ENCODE assay signal across 12 cellular contexts in the genomic region with DNA sequence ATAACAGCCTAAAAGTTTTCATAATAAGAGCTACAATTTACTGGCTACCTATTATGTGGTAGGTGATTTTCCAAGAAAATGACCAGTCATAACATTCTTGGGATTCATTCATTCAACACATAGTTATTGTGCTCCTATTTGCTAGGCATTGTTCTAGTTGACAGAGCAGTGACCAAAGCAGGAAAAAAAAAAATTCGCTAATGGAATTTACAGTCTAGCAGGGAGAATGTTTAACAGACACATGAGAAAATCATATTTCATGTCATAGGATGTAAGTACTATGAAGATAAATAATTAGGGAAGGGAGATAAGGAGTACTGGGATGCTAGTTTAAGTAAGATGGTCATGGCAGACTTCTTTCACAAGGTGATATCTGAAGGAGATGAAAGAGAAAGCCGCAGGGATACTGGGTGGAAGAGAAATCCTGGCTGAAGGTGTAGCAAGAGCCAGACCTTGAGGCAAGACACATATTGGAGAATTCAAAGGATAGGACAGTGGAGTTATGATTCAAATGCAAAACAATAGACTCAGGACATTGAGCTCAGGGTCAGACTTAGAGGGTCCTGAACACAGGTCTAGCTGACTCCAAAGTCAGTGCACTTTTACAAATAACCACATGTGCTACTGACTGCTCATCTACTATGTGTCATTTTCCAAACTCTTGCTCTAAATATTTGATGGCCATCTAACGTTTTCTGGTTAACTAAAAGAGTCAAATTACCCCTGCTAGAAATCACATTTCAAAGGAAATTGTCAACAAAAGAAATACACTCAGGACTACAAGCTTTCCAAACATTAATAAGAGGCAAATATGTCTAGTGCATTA. TPM values are rescaled to one million over a fixed set of nuclear protein-coding genes. Genes with fewer than 3 reads are reported as not detected.
A peak's percentile ranks its signal among the peaks of the same experiment; 100 is the strongest.
DNase-seq lines count a peak whose midpoint lies in the region; ATAC-seq and TF ChIP-seq lines count a peak whose summit lies in the region.
"Had no signal": no experiment of that assay in that cellular context is flagged by ENCODE, and none has a peak within 500 bp of the region (broad histone marks: within the 10 kb centered on the region; RNA-seq: fewer than 3 reads in every experiment).

No MANE protein-coding gene starts in this region.

- no peak for TF ChIP-seq CTCF in fibroblast of mammary gland (conservative IDR thresholded peaks at IDR 0.05; ENCODE audit: control insufficient read depth, insufficient read depth, low read depth, low read length)
- TF ChIP-seq CTCF in psoas muscle (IDR thresholded peaks at IDR 0.05), result no peak

- H3K36me3 ChIP-seq in psoas muscle (ENCODE audit: insufficient read depth in 1 of 2, low read depth in 1 of 2), result no peaks in the 10 kb centered on the region

- peaks cover 12% of the 10 kb centered on the region for H3K4me1 ChIP-seq in psoas muscle

- peaks cover 6% of the 10 kb centered on the region for H3K9me3 ChIP-seq in psoas muscle

- peak; percentile 30 for ATAC-seq in GM21723 (IDR thresholded peaks at IDR 0.05; ENCODE audit: unreplicated experiment)
- peak; percentile 35 for ATAC-seq in SK-N-SH treated with all-trans-retinoic acid at 6 μM for 48 hours
- ATAC-seq in psoas muscle, result peak in 1 of 4 donors; percentile 50
- no peak for ATAC-seq in HG03159 (IDR thresholded peaks at IDR 0.05; ENCODE audit: unreplicated experiment)
- ATAC-seq in Right ventricle myocardium superior (ENCODE audit: poor library complexity), result no peak
- ATAC-seq in HG03378 (IDR thresholded peaks at IDR 0.05; ENCODE audit: unreplicated experiment), result no peak

- peak; percentile 24 for DNase-seq in fibroblast of mammary gland (ENCODE audit: low read depth)
- no peak for DNase-seq in psoas muscle
- DNase-seq in Right ventricle myocardium superior, result no peak
- DNase-seq in NCI-H1694 treated with DMSO at 0.1 percent for 48 hours (lab: John Stamatoyannopoulos, UW), result no peak
- DNase-seq: glutamatergic neuron, NCI-H1436, NCI-H446 treated with DMSO at 0.1 percent for 48 hours had no signal

- H3K4me3 ChIP-seq in fibroblast of mammary gland (ENCODE audit: control insufficient read depth, low read depth, low read length) (no peak overlapping the region), psoas muscle (peak overlapping the region; percentile 59)
- H3K4me3 ChIP-seq: smooth muscle cell had no signal

- no peaks in the 10 kb centered on the region for H3K27me3 ChIP-seq in psoas muscle (ENCODE audit: insufficient read depth in 3 of 3, low read length in 2 of 3)

- intact Hi-C loops in psoas muscle (cut with DNase I), result loop anchor here (2.0 to 5.0 kb wide), 4 partner anchors 191 to 393 kb away; no protein-coding TSS in a partner anchor
- intact Hi-C loops in Right ventricle myocardium superior (cut with DNase I), result loop anchor here (2.0 to 5.0 kb wide), 2 partner anchors 189 to 393 kb away; no protein-coding TSS in a partner anchor

- 40 to 51% (median 49%) methylated on average over 3 of the region's 3 CpGs for WGBS in psoas muscle, 3 donors

- H3K27ac ChIP-seq in psoas muscle, result no peak overlapping the region

TF ChIP-seq in SK-N-SH treated with all-trans-retinoic acid at 6 μM for 48 hours, 23 proteins besides CTCF, POLR2A, EP300 and RAD21:
- TF ChIP-seq ISL1 (CRISPR knock-in tag; IDR thresholded peaks at IDR 0.05), result 0 out of 2 replicates have a peak, but pooled peaks have one; percentile 11
- no peak for TF ChIP-seq BACH2 (CRISPR knock-in tag; IDR thresholded peaks at IDR 0.05; ENCODE audit: borderline replicate concordance)

RNA-seq across cellular contexts. Expression of gene SPCS3, which starts 20.4 kb away (rescaled TPM):
- total RNA-seq in psoas muscle, result 10 to 100 TPM; 32.8 to 75.8 (median 52.3) TPM
- 10 to 100 TPM; 20.8 to 44.8 (median 32.6) TPM for polyA plus RNA-seq in psoas muscle
- 82.2 TPM for total RNA-seq in Right ventricle myocardium superior

Comparison
In these comparisons a context has a peak if more than half of its experiments do, and no peak if none do; other contexts are left out.
1. ATAC-seq: peak in GM21723 (single experiment) and SK-N-SH treated with all-trans-retinoic acid at 6 μM for 48 hours (single experiment); none in HG03159 (single experiment), Right ventricle myocardium superior (single experiment) and HG03378 (single experiment).